ENCODE assay signal across 8 cellular contexts in genomic region chr5:179699640-179700298, GRCh38. TPM values are rescaled to one million over a fixed set of nuclear protein-coding genes. Genes with fewer than 3 reads are reported as not detected.
DNase-seq lines count a peak whose midpoint lies in the region; ATAC-seq, FAIRE-seq and TF ChIP-seq lines count a peak whose summit lies in the region.

No MANE protein-coding gene starts in this region.

- peak overlapping the region; percentile 99 for H3K27ac Mint-ChIP-seq in activated naive CD8-positive, alpha-beta T cell treated with anti-CD3 and anti-CD28 coated beads, Interleukin-2, amount 50 U/mL, for 24 hours

- H3K9ac ChIP-seq in iPS-18a (ENCODE audit: low read length) (peak overlapping the region; percentile 83), smooth muscle cell (ENCODE audit: low read depth) (peak overlapping the region; percentile 96)

- peaks cover 5% of the 10 kb centered on the region for H3K4me1 ChIP-seq in iPS-18a (ENCODE audit: control insufficient read depth, low read depth, low read length)
- H3K4me1 ChIP-seq in smooth muscle cell (ENCODE audit: low read depth), result peaks cover 13% of the 10 kb centered on the region

- H2AFZ ChIP-seq in smooth muscle cell (ENCODE audit: low read depth), result no peak overlapping the region

- H3K4me3 Mint-ChIP-seq in activated naive CD8-positive, alpha-beta T cell treated with anti-CD3 and anti-CD28 coated beads, Interleukin-2, amount 50 U/mL, for 24 hours, result peak overlapping the region; percentile 94

- H3K27ac ChIP-seq in AG04450 (ENCODE audit: low read depth, low read length), result peak overlapping the region; percentile 86
- peak overlapping the region; percentile 56 for H3K27ac ChIP-seq in iPS-18a (ENCODE audit: low read length)
- H3K27ac ChIP-seq in smooth muscle cell (ENCODE audit: low read depth), result peak overlapping the region; percentile 85

- H3K36me3 Mint-ChIP-seq in activated naive CD8-positive, alpha-beta T cell treated with anti-CD3 and anti-CD28 coated beads, Interleukin-2, amount 50 U/mL, for 24 hours (ENCODE audit: low read depth), result peaks cover 48% of the 10 kb centered on the region

- no peak for FAIRE-seq in D721Med (lab: Jason Lieb, UNC)

- no peak for DNase-seq in AG04450 (ENCODE audit: low read depth, low spot score)
- peak; percentile 51 for DNase-seq in GM13976 (ENCODE audit: low spot score)
- peak; percentile 67 for DNase-seq in NCI-H69 (lab: John Stamatoyannopoulos, UW)
- peak; percentile 53 for DNase-seq in activated naive CD8-positive, alpha-beta T cell treated with anti-CD3 and anti-CD28 coated beads, Interleukin-2, amount 50 U/mL, for 24 hours
- no peak for DNase-seq in smooth muscle cell (lab: John Stamatoyannopoulos, UW; ENCODE audit: unreplicated experiment)
- no peak for DNase-seq in D721Med (ENCODE audit: insufficient read length, low spot score)
- no peak for DNase-seq in inferior parietal cortex (ENCODE audit: extremely low spot score)

- H3K36me3 ChIP-seq in iPS-18a (ENCODE audit: control insufficient read depth, low read depth, low read length), result peaks cover 6% of the 10 kb centered on the region
- no peaks in the 10 kb centered on the region for H3K36me3 ChIP-seq in smooth muscle cell (ENCODE audit: low read depth)

- peaks cover 49% of the 10 kb centered on the region for H3K4me1 Mint-ChIP-seq in activated naive CD8-positive, alpha-beta T cell treated with anti-CD3 and anti-CD28 coated beads, Interleukin-2, amount 50 U/mL, for 24 hours

- in situ Hi-C loops in GM13976 (cut with MboI; ENCODE audit: low sequenced_read_pairs, unreplicated experiment), result no loop called here

- peak; percentile 25 for ATAC-seq in activated naive CD8-positive, alpha-beta T cell treated with anti-CD3 and anti-CD28 coated beads, Interleukin-2, amount 50 U/mL, for 24 hours

- WGBS in smooth muscle cell (ENCODE audit: low lambda C conversion rate), result 6% methylated on average over 18 of the region's 18 CpGs

- H3K27me3 Mint-ChIP-seq in activated naive CD8-positive, alpha-beta T cell treated with anti-CD3 and anti-CD28 coated beads, Interleukin-2, amount 50 U/mL, for 24 hours, result no peaks in the 10 kb centered on the region

- no peaks in the 10 kb centered on the region for H3F3A ChIP-seq in smooth muscle cell (ENCODE audit: low read depth)

- H3K9me3 ChIP-seq in AG04450 (ENCODE audit: control insufficient read depth, insufficient read depth, low read length) (no peaks in the 10 kb centered on the region; the same call in 1 of the 2 replicates), iPS-18a (ENCODE audit: control insufficient read depth, low read depth, low read length) (no peaks in the 10 kb centered on the region), smooth muscle cell (replicated peaks; ENCODE audit: low read depth) (no peaks in the 10 kb centered on the region)

- H3K4me3 ChIP-seq in AG04450 (ENCODE audit: low read depth, low read length), result peak overlapping the region; percentile 71
- peak overlapping the region; percentile 86 for H3K4me3 ChIP-seq in iPS-18a (ENCODE audit: low read length)
- H3K4me3 ChIP-seq in smooth muscle cell, result peak overlapping the region; percentile 85

- H3K9me3 Mint-ChIP-seq in activated naive CD8-positive, alpha-beta T cell treated with anti-CD3 and anti-CD28 coated beads, Interleukin-2, amount 50 U/mL, for 24 hours, result no peaks in the 10 kb centered on the region

- POLR2A ChIA-PET in AG04450 (lab: Yijun Ruan, JAX), result interaction anchor here (1.9 kb wide), 1 partner anchor 32 kb away, joined by 7 read pairs; no protein-coding TSS in a partner anchor

- peak overlapping the region; percentile 90 for H3K4me2 ChIP-seq in smooth muscle cell

- H4K20me1 ChIP-seq in smooth muscle cell (ENCODE audit: low read depth), result peaks cover 53% of the 10 kb centered on the region

- H3K27me3 ChIP-seq in AG04450 (ENCODE audit: control insufficient read depth, insufficient read depth, low read length) (no peaks in the 10 kb centered on the region), iPS-18a (ENCODE audit: control insufficient read depth, insufficient read depth, low read length) (no peaks in the 10 kb centered on the region), smooth muscle cell (ENCODE audit: low read depth) (no peaks in the 10 kb centered on the region)

- H3K79me2 ChIP-seq in smooth muscle cell (ENCODE audit: low read depth), result peaks cover 65% of the 10 kb centered on the region

- CTCF ChIA-PET in AG04450 (lab: Charles Lee), result no interaction called here

- TF ChIP-seq CTCF in AG04450 (IDR thresholded peaks at IDR 0.05; ENCODE audit: low read depth, low read length) (no peak), GM13976 (IDR thresholded peaks at IDR 0.05; ENCODE audit: borderline replicate concordance, control extremely low read depth, extremely low read depth, insufficient read depth, missing control alignments) (no peak), smooth muscle cell (IDR thresholded peaks at IDR 0.05; ENCODE audit: borderline replicate concordance, insufficient read depth, poor library complexity, severe bottlenecking) (no peak), D721Med (IDR thresholded peaks at IDR 0.05; ENCODE audit: insufficient read depth, missing control alignments) (no peak)

RNA-seq across cellular contexts. Expression of gene CANX, which starts 1.0 kb away (rescaled TPM):
- polyA plus RNA-seq in AG04450 (2011; rRNA removed), result 817 and 925 TPM in 2 replicates
- 1,360 and 1,444 TPM in 2 replicates for polyA minus RNA-seq in AG04450 (2011; rRNA and poly(A)+ RNA removed)
- 513 and 566 TPM in 2 replicates for total RNA-seq in smooth muscle cell
- 242 and 274 TPM in 2 replicates for polyA plus RNA-seq in smooth muscle cell

RNA-seq across cellular contexts. Expression of gene CBY3, which starts 18.9 kb away (rescaled TPM):
- not detected in 2 replicates for polyA plus RNA-seq in AG04450 (2011; rRNA removed)
- not detected in 2 replicates for polyA minus RNA-seq in AG04450 (2011; rRNA and poly(A)+ RNA removed)
- total RNA-seq in smooth muscle cell, result not detected in 2 replicates
- 0.54 TPM in 1 of 2 replicates, not detected in the other for polyA plus RNA-seq in smooth muscle cell

RNA-seq across cellular contexts. Expression of gene MAML1, which starts 32.9 kb away (rescaled TPM):
- 4.9 and 8.8 TPM in 2 replicates for polyA plus RNA-seq in AG04450 (2011; rRNA removed)
- polyA minus RNA-seq in AG04450 (2011; rRNA and poly(A)+ RNA removed), result 10.0 and 13.4 TPM in 2 replicates
- total RNA-seq in smooth muscle cell, result 11.5 and 14.4 TPM in 2 replicates
- polyA plus RNA-seq in smooth muscle cell, result 9.9 and 12.1 TPM in 2 replicates

Comparison
In these comparisons a context has a peak if more than half of its experiments do, and no peak if none do; other contexts are left out.
1. DNase-seq: peak in GM13976 (single experiment), NCI-H69 (single experiment) and activated naive CD8-positive, alpha-beta T cell treated with anti-CD3 and anti-CD28 coated beads, Interleukin-2, amount 50 U/mL, for 24 hours (single experiment); none in AG04450 (single experiment), smooth muscle cell (single experiment), D721Med (single experiment) and inferior parietal cortex (single experiment).
2. Peak in every context shown above with its lines, with median percentiles within 50 percentile points of each other: H3K27ac ChIP-seq and H3K4me3 ChIP-seq.